In genomic region chr4:28690890-28691289, GRCh38 we compare ENCODE assay signal across 7 cellular contexts.
"Had no signal": no experiment of that assay in that cellular context is flagged by ENCODE, and none has a peak within 500 bp of the region (broad histone marks: within the 10 kb centered on the region; RNA-seq: fewer than 3 reads in every experiment).

No MANE protein-coding gene starts in this region.

- H3K9ac ChIP-seq: KMS-11 had no signal

- H3K27ac ChIP-seq: HL-60, KMS-11 had no signal

- DNase-seq: Karpas-422, Kasumi-1, KBM-7, KG1 had no signal

- H3K4me2 ChIP-seq: KMS-11 had no signal

- FAIRE-seq: HTR-8/SVneo had no signal
